In genomic region chr15:62163847-62164499, GRCh38 we compare ENCODE assay signal across 1 cellular context.
A peak's percentile ranks its signal among the peaks of the same experiment; 100 is the strongest.
TF ChIP-seq lines count a peak whose summit lies in the region.

No MANE protein-coding gene starts in this region.

TF ChIP-seq in WTC11, 78 proteins besides CTCF, POLR2A, EP300 and RAD21 (continued from another document):
- TF ChIP-seq HMGXB4 (CRISPR knock-in tag; IDR thresholded peaks at IDR 0.05) = peak; percentile 52; the same call in 1 of the 2 replicates
- TF ChIP-seq RELA (CRISPR knock-in tag; IDR thresholded peaks at IDR 0.05; ENCODE audit: borderline replicate concordance) = 0 out of 2 replicates have a peak, but pooled peaks have one; percentile 50
- TF ChIP-seq FOXP1 (CRISPR knock-in tag; IDR thresholded peaks at IDR 0.05; ENCODE audit: borderline replicate concordance) = 0 out of 2 replicates have a peak, but pooled peaks have one; percentile 66
- TF ChIP-seq ZNF121 (CRISPR knock-in tag; IDR thresholded peaks at IDR 0.05) = no peak
TF ChIP-seq in WTC11: peak in this region for 5.
